1 cellular context compared by ENCODE assay signal in the genomic region with DNA sequence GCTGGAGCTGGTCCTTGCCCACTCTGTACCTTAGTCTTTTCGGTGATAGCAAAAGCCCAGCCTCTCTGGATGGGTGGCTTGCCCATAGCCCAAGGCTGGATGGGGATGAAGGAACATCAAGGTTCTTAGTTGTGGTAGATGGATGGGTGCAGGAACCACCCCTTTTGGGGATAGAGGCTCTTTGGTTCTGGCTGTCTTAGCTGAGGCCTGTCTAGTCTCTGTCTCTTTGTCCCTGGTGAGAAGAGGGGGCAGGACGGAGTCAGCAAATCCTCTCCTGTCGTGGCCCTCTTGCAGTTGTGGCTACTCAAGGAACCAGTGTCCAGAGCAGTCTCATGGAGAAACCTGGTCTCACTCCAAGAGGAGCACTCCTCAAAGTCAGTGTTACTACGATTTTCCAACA.
TF ChIP-seq lines count a peak whose summit lies in the region.

No MANE protein-coding gene starts in this region.

TF ChIP-seq in HCT116, 20 proteins besides CTCF, POLR2A, EP300 and RAD21:
- TF ChIP-seq ELF1 (IDR thresholded peaks at IDR 0.05; ENCODE audit: borderline replicate concordance, low read depth) = no peak
- no peak for TF ChIP-seq SP1 (IDR thresholded peaks at IDR 0.05; ENCODE audit: low read depth)
- TF ChIP-seq EZH2phosphoT487 (IDR thresholded peaks at IDR 0.05; ENCODE audit: borderline replicate concordance) = no peak
- no peak for TF ChIP-seq ZFX (IDR thresholded peaks at IDR 0.05)
- TF ChIP-seq EGR1 (IDR thresholded peaks at IDR 0.05; ENCODE audit: low read depth) = no peak
- TF ChIP-seq JUND (IDR thresholded peaks at IDR 0.05) = no peak
- TF ChIP-seq TCF7L2 (IDR thresholded peaks at IDR 0.05; ENCODE audit: borderline replicate concordance, extremely low read depth, insufficient read depth, insufficient read length) = no peak
- TF ChIP-seq SIN3A (IDR thresholded peaks at IDR 0.05; ENCODE audit: low read depth) = no peak
- TF ChIP-seq, protein P1, sequence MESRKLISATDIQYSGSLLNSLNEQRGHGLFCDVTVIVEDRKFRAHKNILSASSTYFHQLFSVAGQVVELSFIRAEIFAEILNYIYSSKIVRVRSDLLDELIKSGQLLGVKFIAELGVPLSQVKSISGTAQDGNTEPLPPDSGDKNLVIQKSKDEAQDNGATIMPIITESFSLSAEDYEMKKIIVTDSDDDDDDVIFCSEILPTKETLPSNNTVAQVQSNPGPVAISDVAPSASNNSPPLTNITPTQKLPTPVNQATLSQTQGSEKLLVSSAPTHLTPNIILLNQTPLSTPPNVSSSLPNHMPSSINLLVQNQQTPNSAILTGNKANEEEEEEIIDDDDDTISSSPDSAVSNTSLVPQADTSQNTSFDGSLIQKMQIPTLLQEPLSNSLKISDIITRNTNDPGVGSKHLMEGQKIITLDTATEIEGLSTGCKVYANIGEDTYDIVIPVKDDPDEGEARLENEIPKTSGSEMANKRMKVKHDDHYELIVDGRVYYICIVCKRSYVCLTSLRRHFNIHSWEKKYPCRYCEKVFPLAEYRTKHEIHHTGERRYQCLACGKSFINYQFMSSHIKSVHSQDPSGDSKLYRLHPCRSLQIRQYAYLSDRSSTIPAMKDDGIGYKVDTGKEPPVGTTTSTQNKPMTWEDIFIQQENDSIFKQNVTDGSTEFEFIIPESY (IDR thresholded peaks at IDR 0.05; ENCODE audit: extremely low read depth, insufficient replicate concordance, low read length) = no peak
- TF ChIP-seq, protein P2, sequence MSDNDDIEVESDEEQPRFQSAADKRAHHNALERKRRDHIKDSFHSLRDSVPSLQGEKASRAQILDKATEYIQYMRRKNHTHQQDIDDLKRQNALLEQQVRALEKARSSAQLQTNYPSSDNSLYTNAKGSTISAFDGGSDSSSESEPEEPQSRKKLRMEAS (IDR thresholded peaks at IDR 0.05) = no peak
- no peak for TF ChIP-seq YY1 (IDR thresholded peaks at IDR 0.05; ENCODE audit: extremely low read depth, insufficient replicate concordance, low read depth, low read length)
- TF ChIP-seq EZH2 (IDR thresholded peaks at IDR 0.05) = no peak
- no peak for TF ChIP-seq FOSL1 (IDR thresholded peaks at IDR 0.05; ENCODE audit: low read depth)
- TF ChIP-seq SRF (IDR thresholded peaks at IDR 0.05; ENCODE audit: low read depth) = no peak
- no peak for TF ChIP-seq ZNF274 (IDR thresholded peaks at IDR 0.05; ENCODE audit: low read depth, low read length)
- no peak for TF ChIP-seq CEBPB (IDR thresholded peaks at IDR 0.05; ENCODE audit: low read depth)
- no peak for TF ChIP-seq CBX3 (IDR thresholded peaks at IDR 0.05; ENCODE audit: low read depth)
- TF ChIP-seq, protein P3, sequence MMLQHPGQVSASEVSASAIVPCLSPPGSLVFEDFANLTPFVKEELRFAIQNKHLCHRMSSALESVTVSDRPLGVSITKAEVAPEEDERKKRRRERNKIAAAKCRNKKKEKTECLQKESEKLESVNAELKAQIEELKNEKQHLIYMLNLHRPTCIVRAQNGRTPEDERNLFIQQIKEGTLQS (IDR thresholded peaks at IDR 0.05) = no peak
- TF ChIP-seq POLR2AphosphoS5 (IDR thresholded peaks at IDR 0.05; ENCODE audit: low read depth, low read length) = no peak
